Comparison of ENCODE assay signal across 1 cellular context in genomic region chr20:38747495-38748096, GRCh38.
A peak's percentile ranks its signal among the peaks of the same experiment; 100 is the strongest.
TF ChIP-seq lines count a peak whose summit lies in the region.

No MANE protein-coding gene starts in this region.

TF ChIP-seq in HepG2, 621 proteins besides CTCF, POLR2A, EP300 and RAD21 (continued from another document and continues in another):
- TF ChIP-seq, protein P1, sequence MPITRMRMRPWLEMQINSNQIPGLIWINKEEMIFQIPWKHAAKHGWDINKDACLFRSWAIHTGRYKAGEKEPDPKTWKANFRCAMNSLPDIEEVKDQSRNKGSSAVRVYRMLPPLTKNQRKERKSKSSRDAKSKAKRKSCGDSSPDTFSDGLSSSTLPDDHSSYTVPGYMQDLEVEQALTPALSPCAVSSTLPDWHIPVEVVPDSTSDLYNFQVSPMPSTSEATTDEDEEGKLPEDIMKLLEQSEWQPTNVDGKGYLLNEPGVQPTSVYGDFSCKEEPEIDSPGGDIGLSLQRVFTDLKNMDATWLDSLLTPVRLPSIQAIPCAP (CRISPR knock-in tag; IDR thresholded peaks at IDR 0.05; ENCODE audit: low read depth): no peak
- TF ChIP-seq ZNF256 (CRISPR knock-in tag; conservative IDR thresholded peaks at IDR 0.05) (no peak), ZNF234 (CRISPR knock-in tag; conservative IDR thresholded peaks at IDR 0.05) (no peak), ZNF605 (CRISPR knock-in tag; IDR thresholded peaks at IDR 0.05) (0 out of 2 replicates have a peak, but pooled peaks have one; percentile 5), EZH2 (conservative IDR thresholded peaks at IDR 0.05; ENCODE audit: low read depth, low read length) (no peak), ZNF446 (CRISPR knock-in tag; IDR thresholded peaks at IDR 0.05) (0 out of 2 replicates have a peak, but pooled peaks have one; percentile 5), PHF20 (CRISPR knock-in tag; IDR thresholded peaks at IDR 0.05) (no peak), SALL1 (CRISPR knock-in tag; IDR thresholded peaks at IDR 0.05) (no peak), ZNF775 (CRISPR knock-in tag; IDR thresholded peaks at IDR 0.05; ENCODE audit: borderline replicate concordance) (no peak), ZNF569 (CRISPR knock-in tag; IDR thresholded peaks at IDR 0.05; ENCODE audit: borderline replicate concordance) (no peak), MIER2 (CRISPR knock-in tag; IDR thresholded peaks at IDR 0.05) (no peak), HIC2 (CRISPR knock-in tag; IDR thresholded peaks at IDR 0.05; ENCODE audit: low read depth) (no peak; the same call in 1 of the 2 replicates), BCLAF1 (IDR thresholded peaks at IDR 0.05) (no peak), ZNF567 (CRISPR knock-in tag; IDR thresholded peaks at IDR 0.05; ENCODE audit: borderline replicate concordance) (no peak), PAWR (CRISPR knock-in tag; IDR thresholded peaks at IDR 0.05; ENCODE audit: borderline replicate concordance) (no peak), ZNF34 (CRISPR knock-in tag; IDR thresholded peaks at IDR 0.05; ENCODE audit: borderline replicate concordance) (no peak), THRA (CRISPR knock-in tag; IDR thresholded peaks at IDR 0.05; ENCODE audit: borderline replicate concordance) (no peak), ZFAT (CRISPR knock-in tag; conservative IDR thresholded peaks at IDR 0.05) (no peak), FIP1L1 (IDR thresholded peaks at IDR 0.05; ENCODE audit: borderline replicate concordance, insufficient read depth, low read depth, low read length) (no peak), ZBTB20 (CRISPR knock-in tag; IDR thresholded peaks at IDR 0.05; ENCODE audit: borderline replicate concordance, low read depth) (no peak), ZNF205 (CRISPR knock-in tag; IDR thresholded peaks at IDR 0.05) (no peak), REXO4 (CRISPR knock-in tag; IDR thresholded peaks at IDR 0.05; ENCODE audit: borderline replicate concordance) (no peak), ZNF281 (CRISPR knock-in tag; IDR thresholded peaks at IDR 0.05; ENCODE audit: borderline replicate concordance) (no peak), ZNF460 (CRISPR knock-in tag; IDR thresholded peaks at IDR 0.05; ENCODE audit: borderline replicate concordance) (peak; percentile 18; the same call in 1 of the 2 replicates), SSRP1 (CRISPR knock-in tag; IDR thresholded peaks at IDR 0.05) (no peak), BATF2 (CRISPR knock-in tag; IDR thresholded peaks at IDR 0.05) (peak; percentile 46; the same call in 1 of the 2 replicates)
- TF ChIP-seq, protein P2, sequence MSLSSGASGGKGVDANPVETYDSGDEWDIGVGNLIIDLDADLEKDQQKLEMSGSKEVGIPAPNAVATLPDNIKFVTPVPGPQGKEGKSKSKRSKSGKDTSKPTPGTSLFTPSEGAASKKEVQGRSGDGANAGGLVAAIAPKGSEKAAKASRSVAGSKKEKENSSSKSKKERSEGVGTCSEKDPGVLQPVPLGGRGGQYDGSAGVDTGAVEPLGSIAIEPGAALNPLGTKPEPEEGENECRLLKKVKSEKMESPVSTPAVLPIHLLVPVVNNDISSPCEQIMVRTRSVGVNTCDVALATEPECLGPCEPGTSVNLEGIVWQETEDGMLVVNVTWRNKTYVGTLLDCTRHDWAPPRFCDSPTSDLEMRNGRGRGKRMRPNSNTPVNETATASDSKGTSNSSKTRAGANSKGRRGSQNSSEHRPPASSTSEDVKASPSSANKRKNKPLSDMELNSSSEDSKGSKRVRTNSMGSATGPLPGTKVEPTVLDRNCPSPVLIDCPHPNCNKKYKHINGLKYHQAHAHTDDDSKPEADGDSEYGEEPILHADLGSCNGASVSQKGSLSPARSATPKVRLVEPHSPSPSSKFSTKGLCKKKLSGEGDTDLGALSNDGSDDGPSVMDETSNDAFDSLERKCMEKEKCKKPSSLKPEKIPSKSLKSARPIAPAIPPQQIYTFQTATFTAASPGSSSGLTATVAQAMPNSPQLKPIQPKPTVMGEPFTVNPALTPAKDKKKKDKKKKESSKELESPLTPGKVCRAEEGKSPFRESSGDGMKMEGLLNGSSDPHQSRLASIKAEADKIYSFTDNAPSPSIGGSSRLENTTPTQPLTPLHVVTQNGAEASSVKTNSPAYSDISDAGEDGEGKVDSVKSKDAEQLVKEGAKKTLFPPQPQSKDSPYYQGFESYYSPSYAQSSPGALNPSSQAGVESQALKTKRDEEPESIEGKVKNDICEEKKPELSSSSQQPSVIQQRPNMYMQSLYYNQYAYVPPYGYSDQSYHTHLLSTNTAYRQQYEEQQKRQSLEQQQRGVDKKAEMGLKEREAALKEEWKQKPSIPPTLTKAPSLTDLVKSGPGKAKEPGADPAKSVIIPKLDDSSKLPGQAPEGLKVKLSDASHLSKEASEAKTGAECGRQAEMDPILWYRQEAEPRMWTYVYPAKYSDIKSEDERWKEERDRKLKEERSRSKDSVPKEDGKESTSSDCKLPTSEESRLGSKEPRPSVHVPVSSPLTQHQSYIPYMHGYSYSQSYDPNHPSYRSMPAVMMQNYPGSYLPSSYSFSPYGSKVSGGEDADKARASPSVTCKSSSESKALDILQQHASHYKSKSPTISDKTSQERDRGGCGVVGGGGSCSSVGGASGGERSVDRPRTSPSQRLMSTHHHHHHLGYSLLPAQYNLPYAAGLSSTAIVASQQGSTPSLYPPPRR (CRISPR knock-in tag; IDR thresholded peaks at IDR 0.05; ENCODE audit: borderline replicate concordance): 0 out of 2 replicates have a peak, but pooled peaks have one; percentile 6
- TF ChIP-seq, protein P3, sequence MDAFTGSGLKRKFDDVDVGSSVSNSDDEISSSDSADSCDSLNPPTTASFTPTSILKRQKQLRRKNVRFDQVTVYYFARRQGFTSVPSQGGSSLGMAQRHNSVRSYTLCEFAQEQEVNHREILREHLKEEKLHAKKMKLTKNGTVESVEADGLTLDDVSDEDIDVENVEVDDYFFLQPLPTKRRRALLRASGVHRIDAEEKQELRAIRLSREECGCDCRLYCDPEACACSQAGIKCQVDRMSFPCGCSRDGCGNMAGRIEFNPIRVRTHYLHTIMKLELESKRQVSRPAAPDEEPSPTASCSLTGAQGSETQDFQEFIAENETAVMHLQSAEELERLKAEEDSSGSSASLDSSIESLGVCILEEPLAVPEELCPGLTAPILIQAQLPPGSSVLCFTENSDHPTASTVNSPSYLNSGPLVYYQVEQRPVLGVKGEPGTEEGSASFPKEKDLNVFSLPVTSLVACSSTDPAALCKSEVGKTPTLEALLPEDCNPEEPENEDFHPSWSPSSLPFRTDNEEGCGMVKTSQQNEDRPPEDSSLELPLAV (CRISPR knock-in tag; conservative IDR thresholded peaks at IDR 0.05; ENCODE audit: low read depth): 0 out of 2 replicates have a peak, but pooled peaks have one; percentile 14
- TF ChIP-seq, protein P4, sequence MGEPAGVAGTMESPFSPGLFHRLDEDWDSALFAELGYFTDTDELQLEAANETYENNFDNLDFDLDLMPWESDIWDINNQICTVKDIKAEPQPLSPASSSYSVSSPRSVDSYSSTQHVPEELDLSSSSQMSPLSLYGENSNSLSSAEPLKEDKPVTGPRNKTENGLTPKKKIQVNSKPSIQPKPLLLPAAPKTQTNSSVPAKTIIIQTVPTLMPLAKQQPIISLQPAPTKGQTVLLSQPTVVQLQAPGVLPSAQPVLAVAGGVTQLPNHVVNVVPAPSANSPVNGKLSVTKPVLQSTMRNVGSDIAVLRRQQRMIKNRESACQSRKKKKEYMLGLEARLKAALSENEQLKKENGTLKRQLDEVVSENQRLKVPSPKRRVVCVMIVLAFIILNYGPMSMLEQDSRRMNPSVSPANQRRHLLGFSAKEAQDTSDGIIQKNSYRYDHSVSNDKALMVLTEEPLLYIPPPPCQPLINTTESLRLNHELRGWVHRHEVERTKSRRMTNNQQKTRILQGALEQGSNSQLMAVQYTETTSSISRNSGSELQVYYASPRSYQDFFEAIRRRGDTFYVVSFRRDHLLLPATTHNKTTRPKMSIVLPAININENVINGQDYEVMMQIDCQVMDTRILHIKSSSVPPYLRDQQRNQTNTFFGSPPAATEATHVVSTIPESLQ (CRISPR knock-in tag; conservative IDR thresholded peaks at IDR 0.05): no peak
- TF ChIP-seq, protein P5, sequence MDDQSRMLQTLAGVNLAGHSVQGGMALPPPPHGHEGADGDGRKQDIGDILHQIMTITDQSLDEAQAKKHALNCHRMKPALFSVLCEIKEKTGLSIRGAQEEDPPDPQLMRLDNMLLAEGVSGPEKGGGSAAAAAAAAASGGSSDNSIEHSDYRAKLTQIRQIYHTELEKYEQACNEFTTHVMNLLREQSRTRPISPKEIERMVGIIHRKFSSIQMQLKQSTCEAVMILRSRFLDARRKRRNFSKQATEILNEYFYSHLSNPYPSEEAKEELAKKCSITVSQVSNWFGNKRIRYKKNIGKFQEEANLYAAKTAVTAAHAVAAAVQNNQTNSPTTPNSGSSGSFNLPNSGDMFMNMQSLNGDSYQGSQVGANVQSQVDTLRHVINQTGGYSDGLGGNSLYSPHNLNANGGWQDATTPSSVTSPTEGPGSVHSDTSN (CRISPR knock-in tag; IDR thresholded peaks at IDR 0.05; ENCODE audit: borderline replicate concordance): no peak
- TF ChIP-seq, protein P6, sequence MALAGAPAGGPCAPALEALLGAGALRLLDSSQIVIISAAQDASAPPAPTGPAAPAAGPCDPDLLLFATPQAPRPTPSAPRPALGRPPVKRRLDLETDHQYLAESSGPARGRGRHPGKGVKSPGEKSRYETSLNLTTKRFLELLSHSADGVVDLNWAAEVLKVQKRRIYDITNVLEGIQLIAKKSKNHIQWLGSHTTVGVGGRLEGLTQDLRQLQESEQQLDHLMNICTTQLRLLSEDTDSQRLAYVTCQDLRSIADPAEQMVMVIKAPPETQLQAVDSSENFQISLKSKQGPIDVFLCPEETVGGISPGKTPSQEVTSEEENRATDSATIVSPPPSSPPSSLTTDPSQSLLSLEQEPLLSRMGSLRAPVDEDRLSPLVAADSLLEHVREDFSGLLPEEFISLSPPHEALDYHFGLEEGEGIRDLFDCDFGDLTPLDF (CRISPR knock-in tag; IDR thresholded peaks at IDR 0.05): no peak
- TF ChIP-seq, protein P7, sequence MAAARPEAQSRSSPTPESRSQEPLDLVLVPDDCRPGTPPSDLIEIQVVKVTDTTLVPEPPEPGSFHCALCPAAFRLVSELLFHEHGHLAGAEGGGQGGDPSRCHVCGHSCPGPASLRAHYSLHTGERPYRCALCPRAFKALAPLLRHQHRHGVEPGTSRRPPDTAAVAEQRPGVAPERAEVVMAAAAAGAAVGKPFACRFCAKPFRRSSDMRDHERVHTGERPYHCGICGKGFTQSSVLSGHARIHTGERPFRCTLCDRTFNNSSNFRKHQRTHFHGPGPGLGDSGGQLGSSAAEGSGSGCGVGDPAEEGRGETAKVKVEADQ (CRISPR knock-in tag; IDR thresholded peaks at IDR 0.05; ENCODE audit: borderline replicate concordance): no peak; the same call in 1 of the 2 replicates
